In the genomic region with DNA sequence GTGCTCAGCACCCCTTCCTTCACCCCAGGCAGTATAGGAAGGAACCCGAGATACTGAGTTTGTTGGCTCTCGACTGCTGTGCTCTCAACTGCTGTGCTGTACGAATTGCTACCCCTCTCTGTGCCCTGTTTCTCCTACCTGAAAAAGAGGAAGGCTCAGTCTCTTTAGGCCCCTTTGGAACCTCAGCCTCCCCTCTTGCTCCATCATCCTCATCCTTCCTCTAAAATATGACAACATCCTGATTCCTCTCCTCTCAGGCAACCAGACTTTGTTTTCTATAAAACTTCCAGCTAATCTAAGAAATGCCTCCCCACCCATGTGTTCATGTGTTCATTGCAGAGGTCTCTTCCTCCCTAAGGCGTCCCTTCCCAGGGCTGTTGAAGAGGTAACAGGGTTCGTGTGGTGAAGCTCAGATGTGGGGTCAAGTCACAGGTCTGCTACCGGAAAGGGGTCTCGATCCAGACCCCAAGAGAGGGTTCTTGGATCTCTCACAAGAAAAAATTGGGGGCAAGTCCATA, we compare ENCODE assay signal across 1 cellular context.
TF ChIP-seq lines count a peak whose summit lies in the region.

No MANE protein-coding gene starts in this region.

TF ChIP-seq in K562, 482 proteins besides CTCF, POLR2A, EP300 and RAD21 (continued from another document and continues in another):
- TF ChIP-seq, protein P1, sequence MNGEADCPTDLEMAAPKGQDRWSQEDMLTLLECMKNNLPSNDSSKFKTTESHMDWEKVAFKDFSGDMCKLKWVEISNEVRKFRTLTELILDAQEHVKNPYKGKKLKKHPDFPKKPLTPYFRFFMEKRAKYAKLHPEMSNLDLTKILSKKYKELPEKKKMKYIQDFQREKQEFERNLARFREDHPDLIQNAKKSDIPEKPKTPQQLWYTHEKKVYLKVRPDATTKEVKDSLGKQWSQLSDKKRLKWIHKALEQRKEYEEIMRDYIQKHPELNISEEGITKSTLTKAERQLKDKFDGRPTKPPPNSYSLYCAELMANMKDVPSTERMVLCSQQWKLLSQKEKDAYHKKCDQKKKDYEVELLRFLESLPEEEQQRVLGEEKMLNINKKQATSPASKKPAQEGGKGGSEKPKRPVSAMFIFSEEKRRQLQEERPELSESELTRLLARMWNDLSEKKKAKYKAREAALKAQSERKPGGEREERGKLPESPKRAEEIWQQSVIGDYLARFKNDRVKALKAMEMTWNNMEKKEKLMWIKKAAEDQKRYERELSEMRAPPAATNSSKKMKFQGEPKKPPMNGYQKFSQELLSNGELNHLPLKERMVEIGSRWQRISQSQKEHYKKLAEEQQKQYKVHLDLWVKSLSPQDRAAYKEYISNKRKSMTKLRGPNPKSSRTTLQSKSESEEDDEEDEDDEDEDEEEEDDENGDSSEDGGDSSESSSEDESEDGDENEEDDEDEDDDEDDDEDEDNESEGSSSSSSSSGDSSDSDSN (IDR thresholded peaks at IDR 0.05; ENCODE audit: borderline replicate concordance in 1 of 2, low read depth in 2 of 2, low read length in 2 of 2): no peak
- TF ChIP-seq, protein P2, sequence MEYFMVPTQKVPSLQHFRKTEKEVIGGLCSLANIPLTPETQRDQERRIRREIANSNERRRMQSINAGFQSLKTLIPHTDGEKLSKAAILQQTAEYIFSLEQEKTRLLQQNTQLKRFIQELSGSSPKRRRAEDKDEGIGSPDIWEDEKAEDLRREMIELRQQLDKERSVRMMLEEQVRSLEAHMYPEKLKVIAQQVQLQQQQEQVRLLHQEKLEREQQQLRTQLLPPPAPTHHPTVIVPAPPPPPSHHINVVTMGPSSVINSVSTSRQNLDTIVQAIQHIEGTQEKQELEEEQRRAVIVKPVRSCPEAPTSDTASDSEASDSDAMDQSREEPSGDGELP (CRISPR knock-in tag; IDR thresholded peaks at IDR 0.05; ENCODE audit: borderline replicate concordance): no peak
- TF ChIP-seq CEBPB (tag; IDR thresholded peaks at IDR 0.05) (peak; percentile 31), SAP30 (IDR thresholded peaks at IDR 0.05; ENCODE audit: borderline replicate concordance, insufficient read depth, low read depth, low read length, poor library complexity, severe bottlenecking) (no peak), RUNX1 (IDR thresholded peaks at IDR 0.05; ENCODE audit: low read depth) (no peak), POLR2AphosphoS5 (IDR thresholded peaks at IDR 0.05; ENCODE audit: control insufficient read depth, insufficient read depth, low read depth, low read length) (no peak), GATAD2B (IDR thresholded peaks at IDR 0.05; ENCODE audit: borderline replicate concordance) (no peak), RAD51 (IDR thresholded peaks at IDR 0.05; ENCODE audit: borderline replicate concordance, low read depth) (no peak), FOXK1 (CRISPR knock-in tag; IDR thresholded peaks at IDR 0.05; ENCODE audit: borderline replicate concordance) (no peak), FOXP1 (CRISPR knock-in tag; IDR thresholded peaks at IDR 0.05) (no peak), ZKSCAN3 (CRISPR knock-in tag; IDR thresholded peaks at IDR 0.05) (no peak), DDX20 (tag; IDR thresholded peaks at IDR 0.05; ENCODE audit: low read depth) (peak; percentile 71; the same call in 1 of the 2 replicates), NEUROD1 (IDR thresholded peaks at IDR 0.05; ENCODE audit: borderline replicate concordance, low read depth, low read length, partially characterized antibody) (no peak), NR1H2 (CRISPR knock-in tag; IDR thresholded peaks at IDR 0.05) (no peak), HDAC3 (IDR thresholded peaks at IDR 0.05; ENCODE audit: borderline replicate concordance, partially characterized antibody) (no peak), ZNF41 (CRISPR knock-in tag; conservative IDR thresholded peaks at IDR 0.05) (peak; percentile 27; the same call in 1 of the 2 replicates), TAF7 (tag; IDR thresholded peaks at IDR 0.05) (peak; percentile 36; the same call in 1 of the 2 replicates), ZSCAN29 (IDR thresholded peaks at IDR 0.05) (no peak), XRCC5 (IDR thresholded peaks at IDR 0.05; ENCODE audit: low read depth, low read length) (no peak), ZNF431 (CRISPR knock-in tag; IDR thresholded peaks at IDR 0.05) (no peak), NFXL1 (CRISPR knock-in tag; IDR thresholded peaks at IDR 0.05) (no peak), EZH2 (IDR thresholded peaks at IDR 0.05; ENCODE audit: borderline replicate concordance, low read depth, low read length) (no peak), CSDE1 (IDR thresholded peaks at IDR 0.05) (0 out of 4 replicates have a peak, but pooled peaks of 1 of the 2 experiments have one; percentile 39), POLR2H (tag; IDR thresholded peaks at IDR 0.05; ENCODE audit: low read depth) (no peak), ZNF165 (CRISPR knock-in tag; IDR thresholded peaks at IDR 0.05; ENCODE audit: borderline replicate concordance) (no peak), SMAD3 (CRISPR knock-in tag; conservative IDR thresholded peaks at IDR 0.05) (0 out of 2 replicates have a peak, but pooled peaks have one; percentile 24), ELF1 (tag; IDR thresholded peaks at IDR 0.05) (no peak), CHD2 (IDR thresholded peaks at IDR 0.05; ENCODE audit: low read depth, low read length) (no peak), HDAC8 (tag; IDR thresholded peaks at IDR 0.05) (no peak), BCOR (IDR thresholded peaks at IDR 0.05) (peak; percentile 9; the same call in 1 of the 2 replicates), CREB1 (IDR thresholded peaks at IDR 0.05) (no peak), CREB1 (CRISPR knock-in tag; IDR thresholded peaks at IDR 0.05) (no peak), ZNF347 (CRISPR knock-in tag; IDR thresholded peaks at IDR 0.05; ENCODE audit: low read depth) (no peak), ZNF217 (CRISPR knock-in tag; IDR thresholded peaks at IDR 0.05) (no peak), KDM1A (IDR thresholded peaks at IDR 0.05) (0 out of 4 replicates have a peak, but pooled peaks of 1 of the 2 experiments have one; percentile 17), PCBP1 (IDR thresholded peaks at IDR 0.05; ENCODE audit: low read depth, low read length, poor library complexity, severe bottlenecking) (no peak)
- TF ChIP-seq, protein P3, sequence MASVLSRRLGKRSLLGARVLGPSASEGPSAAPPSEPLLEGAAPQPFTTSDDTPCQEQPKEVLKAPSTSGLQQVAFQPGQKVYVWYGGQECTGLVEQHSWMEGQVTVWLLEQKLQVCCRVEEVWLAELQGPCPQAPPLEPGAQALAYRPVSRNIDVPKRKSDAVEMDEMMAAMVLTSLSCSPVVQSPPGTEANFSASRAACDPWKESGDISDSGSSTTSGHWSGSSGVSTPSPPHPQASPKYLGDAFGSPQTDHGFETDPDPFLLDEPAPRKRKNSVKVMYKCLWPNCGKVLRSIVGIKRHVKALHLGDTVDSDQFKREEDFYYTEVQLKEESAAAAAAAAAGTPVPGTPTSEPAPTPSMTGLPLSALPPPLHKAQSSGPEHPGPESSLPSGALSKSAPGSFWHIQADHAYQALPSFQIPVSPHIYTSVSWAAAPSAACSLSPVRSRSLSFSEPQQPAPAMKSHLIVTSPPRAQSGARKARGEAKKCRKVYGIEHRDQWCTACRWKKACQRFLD (CRISPR knock-in tag; IDR thresholded peaks at IDR 0.05): peak; percentile 8; the same call in 1 of the 2 replicates
- TF ChIP-seq, protein P4, sequence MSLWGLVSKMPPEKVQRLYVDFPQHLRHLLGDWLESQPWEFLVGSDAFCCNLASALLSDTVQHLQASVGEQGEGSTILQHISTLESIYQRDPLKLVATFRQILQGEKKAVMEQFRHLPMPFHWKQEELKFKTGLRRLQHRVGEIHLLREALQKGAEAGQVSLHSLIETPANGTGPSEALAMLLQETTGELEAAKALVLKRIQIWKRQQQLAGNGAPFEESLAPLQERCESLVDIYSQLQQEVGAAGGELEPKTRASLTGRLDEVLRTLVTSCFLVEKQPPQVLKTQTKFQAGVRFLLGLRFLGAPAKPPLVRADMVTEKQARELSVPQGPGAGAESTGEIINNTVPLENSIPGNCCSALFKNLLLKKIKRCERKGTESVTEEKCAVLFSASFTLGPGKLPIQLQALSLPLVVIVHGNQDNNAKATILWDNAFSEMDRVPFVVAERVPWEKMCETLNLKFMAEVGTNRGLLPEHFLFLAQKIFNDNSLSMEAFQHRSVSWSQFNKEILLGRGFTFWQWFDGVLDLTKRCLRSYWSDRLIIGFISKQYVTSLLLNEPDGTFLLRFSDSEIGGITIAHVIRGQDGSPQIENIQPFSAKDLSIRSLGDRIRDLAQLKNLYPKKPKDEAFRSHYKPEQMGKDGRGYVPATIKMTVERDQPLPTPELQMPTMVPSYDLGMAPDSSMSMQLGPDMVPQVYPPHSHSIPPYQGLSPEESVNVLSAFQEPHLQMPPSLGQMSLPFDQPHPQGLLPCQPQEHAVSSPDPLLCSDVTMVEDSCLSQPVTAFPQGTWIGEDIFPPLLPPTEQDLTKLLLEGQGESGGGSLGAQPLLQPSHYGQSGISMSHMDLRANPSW (CRISPR knock-in tag; IDR thresholded peaks at IDR 0.05): no peak
- TF ChIP-seq, protein P5, sequence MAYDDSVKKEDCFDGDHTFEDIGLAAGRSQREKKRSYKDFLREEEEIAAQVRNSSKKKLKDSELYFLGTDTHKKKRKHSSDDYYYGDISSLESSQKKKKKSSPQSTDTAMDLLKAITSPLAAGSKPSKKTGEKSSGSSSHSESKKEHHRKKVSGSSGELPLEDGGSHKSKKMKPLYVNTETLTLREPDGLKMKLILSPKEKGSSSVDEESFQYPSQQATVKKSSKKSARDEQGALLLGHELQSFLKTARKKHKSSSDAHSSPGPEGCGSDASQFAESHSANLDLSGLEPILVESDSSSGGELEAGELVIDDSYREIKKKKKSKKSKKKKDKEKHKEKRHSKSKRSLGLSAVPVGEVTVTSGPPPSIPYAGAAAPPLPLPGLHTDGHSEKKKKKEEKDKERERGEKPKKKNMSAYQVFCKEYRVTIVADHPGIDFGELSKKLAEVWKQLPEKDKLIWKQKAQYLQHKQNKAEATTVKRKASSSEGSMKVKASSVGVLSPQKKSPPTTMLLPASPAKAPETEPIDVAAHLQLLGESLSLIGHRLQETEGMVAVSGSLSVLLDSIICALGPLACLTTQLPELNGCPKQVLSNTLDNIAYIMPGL (CRISPR knock-in tag; IDR thresholded peaks at IDR 0.05): no peak
- TF ChIP-seq, protein P6, sequence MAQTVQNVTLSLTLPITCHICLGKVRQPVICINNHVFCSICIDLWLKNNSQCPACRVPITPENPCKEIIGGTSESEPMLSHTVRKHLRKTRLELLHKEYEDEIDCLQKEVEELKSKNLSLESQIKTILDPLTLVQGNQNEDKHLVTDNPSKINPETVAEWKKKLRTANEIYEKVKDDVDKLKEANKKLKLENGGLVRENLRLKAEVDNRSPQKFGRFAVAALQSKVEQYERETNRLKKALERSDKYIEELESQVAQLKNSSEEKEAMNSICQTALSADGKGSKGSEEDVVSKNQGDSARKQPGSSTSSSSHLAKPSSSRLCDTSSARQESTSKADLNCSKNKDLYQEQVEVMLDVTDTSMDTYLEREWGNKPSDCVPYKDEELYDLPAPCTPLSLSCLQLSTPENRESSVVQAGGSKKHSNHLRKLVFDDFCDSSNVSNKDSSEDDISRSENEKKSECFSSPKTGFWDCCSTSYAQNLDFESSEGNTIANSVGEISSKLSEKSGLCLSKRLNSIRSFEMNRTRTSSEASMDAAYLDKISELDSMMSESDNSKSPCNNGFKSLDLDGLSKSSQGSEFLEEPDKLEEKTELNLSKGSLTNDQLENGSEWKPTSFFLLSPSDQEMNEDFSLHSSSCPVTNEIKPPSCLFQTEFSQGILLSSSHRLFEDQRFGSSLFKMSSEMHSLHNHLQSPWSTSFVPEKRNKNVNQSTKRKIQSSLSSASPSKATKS (CRISPR knock-in tag; IDR thresholded peaks at IDR 0.05): no peak
- TF ChIP-seq, protein P7, sequence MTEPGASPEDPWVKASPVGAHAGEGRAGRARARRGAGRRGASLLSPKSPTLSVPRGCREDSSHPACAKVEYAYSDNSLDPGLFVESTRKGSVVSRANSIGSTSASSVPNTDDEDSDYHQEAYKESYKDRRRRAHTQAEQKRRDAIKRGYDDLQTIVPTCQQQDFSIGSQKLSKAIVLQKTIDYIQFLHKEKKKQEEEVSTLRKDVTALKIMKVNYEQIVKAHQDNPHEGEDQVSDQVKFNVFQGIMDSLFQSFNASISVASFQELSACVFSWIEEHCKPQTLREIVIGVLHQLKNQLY (CRISPR knock-in tag; conservative IDR thresholded peaks at IDR 0.05): no peak
- TF ChIP-seq, protein P8, sequence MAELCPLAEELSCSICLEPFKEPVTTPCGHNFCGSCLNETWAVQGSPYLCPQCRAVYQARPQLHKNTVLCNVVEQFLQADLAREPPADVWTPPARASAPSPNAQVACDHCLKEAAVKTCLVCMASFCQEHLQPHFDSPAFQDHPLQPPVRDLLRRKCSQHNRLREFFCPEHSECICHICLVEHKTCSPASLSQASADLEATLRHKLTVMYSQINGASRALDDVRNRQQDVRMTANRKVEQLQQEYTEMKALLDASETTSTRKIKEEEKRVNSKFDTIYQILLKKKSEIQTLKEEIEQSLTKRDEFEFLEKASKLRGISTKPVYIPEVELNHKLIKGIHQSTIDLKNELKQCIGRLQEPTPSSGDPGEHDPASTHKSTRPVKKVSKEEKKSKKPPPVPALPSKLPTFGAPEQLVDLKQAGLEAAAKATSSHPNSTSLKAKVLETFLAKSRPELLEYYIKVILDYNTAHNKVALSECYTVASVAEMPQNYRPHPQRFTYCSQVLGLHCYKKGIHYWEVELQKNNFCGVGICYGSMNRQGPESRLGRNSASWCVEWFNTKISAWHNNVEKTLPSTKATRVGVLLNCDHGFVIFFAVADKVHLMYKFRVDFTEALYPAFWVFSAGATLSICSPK (IDR thresholded peaks at IDR 0.05; ENCODE audit: borderline replicate concordance): no peak
- TF ChIP-seq, protein P9, sequence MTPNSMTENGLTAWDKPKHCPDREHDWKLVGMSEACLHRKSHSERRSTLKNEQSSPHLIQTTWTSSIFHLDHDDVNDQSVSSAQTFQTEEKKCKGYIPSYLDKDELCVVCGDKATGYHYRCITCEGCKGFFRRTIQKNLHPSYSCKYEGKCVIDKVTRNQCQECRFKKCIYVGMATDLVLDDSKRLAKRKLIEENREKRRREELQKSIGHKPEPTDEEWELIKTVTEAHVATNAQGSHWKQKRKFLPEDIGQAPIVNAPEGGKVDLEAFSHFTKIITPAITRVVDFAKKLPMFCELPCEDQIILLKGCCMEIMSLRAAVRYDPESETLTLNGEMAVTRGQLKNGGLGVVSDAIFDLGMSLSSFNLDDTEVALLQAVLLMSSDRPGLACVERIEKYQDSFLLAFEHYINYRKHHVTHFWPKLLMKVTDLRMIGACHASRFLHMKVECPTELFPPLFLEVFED (CRISPR knock-in tag; conservative IDR thresholded peaks at IDR 0.05): peak; percentile 26; the same call in 1 of the 2 replicates
- TF ChIP-seq, protein P10, sequence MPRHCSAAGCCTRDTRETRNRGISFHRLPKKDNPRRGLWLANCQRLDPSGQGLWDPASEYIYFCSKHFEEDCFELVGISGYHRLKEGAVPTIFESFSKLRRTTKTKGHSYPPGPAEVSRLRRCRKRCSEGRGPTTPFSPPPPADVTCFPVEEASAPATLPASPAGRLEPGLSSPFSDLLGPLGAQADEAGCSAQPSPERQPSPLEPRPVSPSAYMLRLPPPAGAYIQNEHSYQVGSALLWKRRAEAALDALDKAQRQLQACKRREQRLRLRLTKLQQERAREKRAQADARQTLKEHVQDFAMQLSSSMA (CRISPR knock-in tag; IDR thresholded peaks at IDR 0.05): 0 out of 2 replicates have a peak, but pooled peaks have one; percentile 56
